1 cellular context compared by ENCODE assay signal in genomic region chr7:100642534-100642907, GRCh38.
TF ChIP-seq lines count a peak whose summit lies in the region.

No MANE protein-coding gene starts in this region.

TF ChIP-seq in HepG2, 621 proteins besides CTCF, POLR2A, EP300 and RAD21 (continued from another document):
- no peak for TF ChIP-seq ZBTB44 (CRISPR knock-in tag; IDR thresholded peaks at IDR 0.05)
- 0 out of 2 replicates have a peak, but pooled peaks have one; percentile 37 for TF ChIP-seq TAF1 (CRISPR knock-in tag; IDR thresholded peaks at IDR 0.05)
- no peak for TF ChIP-seq NR1H2 (CRISPR knock-in tag; IDR thresholded peaks at IDR 0.05; ENCODE audit: borderline replicate concordance, low read depth)
- TF ChIP-seq RFXAP (CRISPR knock-in tag; IDR thresholded peaks at IDR 0.05; ENCODE audit: borderline replicate concordance), result peak; percentile 19; the same call in 1 of the 2 replicates
- 0 out of 2 replicates have a peak, but pooled peaks have one; percentile 3 for TF ChIP-seq ZBTB20 (CRISPR knock-in tag; IDR thresholded peaks at IDR 0.05; ENCODE audit: borderline replicate concordance, low read depth)
- TF ChIP-seq IRF1 (CRISPR knock-in tag; IDR thresholded peaks at IDR 0.05; ENCODE audit: low read depth), result no peak
- TF ChIP-seq ZNF724P (CRISPR knock-in tag; IDR thresholded peaks at IDR 0.05; ENCODE audit: borderline replicate concordance), result no peak
- TF ChIP-seq, protein P1, sequence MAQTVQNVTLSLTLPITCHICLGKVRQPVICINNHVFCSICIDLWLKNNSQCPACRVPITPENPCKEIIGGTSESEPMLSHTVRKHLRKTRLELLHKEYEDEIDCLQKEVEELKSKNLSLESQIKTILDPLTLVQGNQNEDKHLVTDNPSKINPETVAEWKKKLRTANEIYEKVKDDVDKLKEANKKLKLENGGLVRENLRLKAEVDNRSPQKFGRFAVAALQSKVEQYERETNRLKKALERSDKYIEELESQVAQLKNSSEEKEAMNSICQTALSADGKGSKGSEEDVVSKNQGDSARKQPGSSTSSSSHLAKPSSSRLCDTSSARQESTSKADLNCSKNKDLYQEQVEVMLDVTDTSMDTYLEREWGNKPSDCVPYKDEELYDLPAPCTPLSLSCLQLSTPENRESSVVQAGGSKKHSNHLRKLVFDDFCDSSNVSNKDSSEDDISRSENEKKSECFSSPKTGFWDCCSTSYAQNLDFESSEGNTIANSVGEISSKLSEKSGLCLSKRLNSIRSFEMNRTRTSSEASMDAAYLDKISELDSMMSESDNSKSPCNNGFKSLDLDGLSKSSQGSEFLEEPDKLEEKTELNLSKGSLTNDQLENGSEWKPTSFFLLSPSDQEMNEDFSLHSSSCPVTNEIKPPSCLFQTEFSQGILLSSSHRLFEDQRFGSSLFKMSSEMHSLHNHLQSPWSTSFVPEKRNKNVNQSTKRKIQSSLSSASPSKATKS (CRISPR knock-in tag; IDR thresholded peaks at IDR 0.05), result no peak
- TF ChIP-seq ZMYM4 (CRISPR knock-in tag; IDR thresholded peaks at IDR 0.05), result 0 out of 2 replicates have a peak, but pooled peaks have one; percentile 2
- TF ChIP-seq SOX5 (CRISPR knock-in tag; IDR thresholded peaks at IDR 0.05; ENCODE audit: borderline replicate concordance), result no peak
- peak; percentile 72; the same call in 1 of the 2 replicates for TF ChIP-seq HES4 (CRISPR knock-in tag; IDR thresholded peaks at IDR 0.05; ENCODE audit: borderline replicate concordance)
- peak; percentile 23; the same call in 1 of the 2 replicates for TF ChIP-seq ZNF768 (CRISPR knock-in tag; IDR thresholded peaks at IDR 0.05)
- TF ChIP-seq NFATC3 (CRISPR knock-in tag; IDR thresholded peaks at IDR 0.05), result no peak
- peak; percentile 58; the same call in 1 of the 2 replicates for TF ChIP-seq NFKB2 (CRISPR knock-in tag; IDR thresholded peaks at IDR 0.05; ENCODE audit: borderline replicate concordance)
- TF ChIP-seq SRY (CRISPR knock-in tag; IDR thresholded peaks at IDR 0.05), result no peak; the same call in 1 of the 2 replicates
- TF ChIP-seq MTF2 (CRISPR knock-in tag; IDR thresholded peaks at IDR 0.05; ENCODE audit: borderline replicate concordance), result no peak
- peak; percentile 36 for TF ChIP-seq HNRNPLL (IDR thresholded peaks at IDR 0.05; ENCODE audit: low read depth, low read length, poor library complexity, severe bottlenecking)
- TF ChIP-seq GATAD1 (CRISPR knock-in tag; IDR thresholded peaks at IDR 0.05), result 0 out of 2 replicates have a peak, but pooled peaks have one; percentile 31
- TF ChIP-seq ZNF24 (IDR thresholded peaks at IDR 0.05), result no peak
- no peak for TF ChIP-seq SP1 (IDR thresholded peaks at IDR 0.05)
- TF ChIP-seq SP1 (CRISPR knock-in tag; IDR thresholded peaks at IDR 0.05), result peak; percentile 66; the same call in 1 of the 2 replicates
- no peak for TF ChIP-seq ZNF496 (CRISPR knock-in tag; IDR thresholded peaks at IDR 0.05; ENCODE audit: insufficient replicate concordance)
- TF ChIP-seq PHF8 (CRISPR knock-in tag; IDR thresholded peaks at IDR 0.05), result peak; percentile 39
- 0 out of 2 replicates have a peak, but pooled peaks have one; percentile 8 for TF ChIP-seq TFE3 (CRISPR knock-in tag; IDR thresholded peaks at IDR 0.05)
- TF ChIP-seq ZNF275 (CRISPR knock-in tag; IDR thresholded peaks at IDR 0.05; ENCODE audit: borderline replicate concordance), result peak; percentile 47; the same call in 1 of the 2 replicates
- peak; percentile 47; the same call in 1 of the 2 replicates for TF ChIP-seq POLR2G (IDR thresholded peaks at IDR 0.05; ENCODE audit: low read depth, low read length)
- TF ChIP-seq IKZF1 (IDR thresholded peaks at IDR 0.05), result no peak
- TF ChIP-seq TBX2 (CRISPR knock-in tag; IDR thresholded peaks at IDR 0.05; ENCODE audit: borderline replicate concordance), result 0 out of 2 replicates have a peak, but pooled peaks have one; percentile 34
- TF ChIP-seq ISX (CRISPR knock-in tag; conservative IDR thresholded peaks at IDR 0.05), result no peak
- TF ChIP-seq SAP130 (CRISPR knock-in tag; IDR thresholded peaks at IDR 0.05; ENCODE audit: low read depth), result peak; percentile 55; the same call in 1 of the 2 replicates
- no peak for TF ChIP-seq ZSCAN9 (CRISPR knock-in tag; IDR thresholded peaks at IDR 0.05; ENCODE audit: borderline replicate concordance)
- peak in 1 of 2 experiments; percentile 57; a peak in 1 of 4 replicates for TF ChIP-seq HMGXB4 (CRISPR knock-in tag; IDR thresholded peaks at IDR 0.05; ENCODE audit: borderline replicate concordance in 1 of 2, low read depth in 1 of 2)
- TF ChIP-seq ZNF343 (CRISPR knock-in tag; IDR thresholded peaks at IDR 0.05), result 0 out of 2 replicates have a peak, but pooled peaks have one; percentile 35
